In genomic region chr7:66492405-66492804, GRCh38 we compare ENCODE assay signal across 8 cellular contexts.
DNase-seq lines count a peak whose midpoint lies in the region; ATAC-seq and TF ChIP-seq lines count a peak whose summit lies in the region.
"Not testable (repeated sequence)": the region's sequence is repeated elsewhere in the genome, so short reads cannot be mapped to it uniquely, and the experiment has no call there.

No MANE protein-coding gene starts in this region.

- H3K27me3 ChIP-seq in CD8-positive, alpha-beta T cell (ENCODE audit: insufficient read depth, low read length); Karpas-422 (ENCODE audit: low read length); psoas muscle (ENCODE audit: insufficient read depth in 3 of 3, low read length in 2 of 3): not testable (repeated sequence)

- not testable (repeated sequence) for H3K36me3 ChIP-seq in CD8-positive, alpha-beta T cell (ENCODE audit: insufficient read depth, low read length); Karpas-422 (ENCODE audit: insufficient read depth, low read length)
- peaks cover 0 to 23% of the 10 kb centered on the region in 2 donors for H3K36me3 ChIP-seq in psoas muscle (ENCODE audit: insufficient read depth in 1 of 2, low read depth in 1 of 2)

- H3K9ac ChIP-seq in Karpas-422 (ENCODE audit: low read length) = peak overlapping the region; percentile 96

- H3K27ac Mint-ChIP-seq in CD8-positive, alpha-beta T cell = peak overlapping the region; percentile 99
- H3K27ac Mint-ChIP-seq in activated CD4-positive, alpha-beta T cell treated with anti-CD3 and anti-CD28 coated beads, Interleukin-2, amount 10 ng/mL, durations not matched to agents 24 days and 14 days = peak overlapping the region; percentile 95
- H3K27ac Mint-ChIP-seq in brain = peak overlapping the region; percentile 87 to 100 (median 98)
- H3K27ac Mint-ChIP-seq in type B pancreatic cell = peak overlapping the region; percentile 99

- intact Hi-C loops in CD8-positive, alpha-beta T cell (cut with DNase I, micrococcal nuclease) = loop anchor here (1.0 to 10.0 kb wide), 14 partner anchors 79 to 1118 kb away; partner anchors contain the start of genes RABGEF1 (in 2 of the 2), CRCP (in 1 of the 2), GUSB (in 1 of the 2) and SBDS (in 1 of the 2)
- intact Hi-C loops in activated CD4-positive, alpha-beta T cell treated with anti-CD3 and anti-CD28 coated beads, Interleukin-2, amount 10 ng/mL, durations not matched to agents 24 days and 14 days (cut with micrococcal nuclease) = loop anchor here (2.0 to 10.0 kb wide), 5 partner anchors 80 to 812 kb away; partner anchors contain the start of genes GUSB, SBDS and TYW1
- intact Hi-C loops in psoas muscle (cut with DNase I) = not testable (repeated sequence)

- H3K4me3 ChIP-seq in CD8-positive, alpha-beta T cell (ENCODE audit: low read depth, low read length) = peak overlapping the region; percentile 60
- H3K4me3 ChIP-seq in Karpas-422 (ENCODE audit: low read length) = peak overlapping the region; percentile 100
- H3K4me3 ChIP-seq in fibroblast of the aortic adventitia (ENCODE audit: low read depth, low read length) = peak overlapping the region; percentile 73
- peak overlapping the region; percentile 65 for H3K4me3 ChIP-seq in psoas muscle

- peak overlapping the region; percentile 88 for H3K27ac ChIP-seq in CD8-positive, alpha-beta T cell (ENCODE audit: low read depth, low read length)
- H3K27ac ChIP-seq in Karpas-422 (ENCODE audit: low read length) = not testable (repeated sequence)
- H3K27ac ChIP-seq in psoas muscle = peak overlapping the region; percentile 93

- not testable (repeated sequence) for H4K20me1 ChIP-seq in Karpas-422 (ENCODE audit: insufficient read depth, low read depth, low read length)

- not testable (repeated sequence) for H3K9me3 ChIP-seq in CD8-positive, alpha-beta T cell (ENCODE audit: low read length); Karpas-422 (ENCODE audit: low read length); psoas muscle

- H3K4me3 Mint-ChIP-seq in CD8-positive, alpha-beta T cell = peak overlapping the region; percentile 92
- peak overlapping the region; percentile 92 for H3K4me3 Mint-ChIP-seq in activated CD4-positive, alpha-beta T cell treated with anti-CD3 and anti-CD28 coated beads, Interleukin-2, amount 10 ng/mL, durations not matched to agents 24 days and 14 days
- H3K4me3 Mint-ChIP-seq in brain (peak overlapping the region; percentile 93 to 96 (median 95)), type B pancreatic cell (peak overlapping the region; percentile 94)

- not testable (repeated sequence) for DNase-seq in CD8-positive, alpha-beta T cell; Karpas-422; activated CD4-positive, alpha-beta T cell treated with anti-CD3 and anti-CD28 coated beads, Interleukin-2, amount 10 ng/mL, durations not matched to agents 24 days and 14 days; fibroblast of the aortic adventitia (ENCODE audit: low read depth); psoas muscle; type B pancreatic cell (ENCODE audit: extremely low spot score, unreplicated experiment)
- peak; percentile 59 for DNase-seq in mesenteric fat pad (ENCODE audit: low spot score)

- H3K4me1 Mint-ChIP-seq in CD8-positive, alpha-beta T cell (ENCODE audit: low read depth) = peaks cover 21% of the 10 kb centered on the region
- peaks cover 12% of the 10 kb centered on the region for H3K4me1 Mint-ChIP-seq in activated CD4-positive, alpha-beta T cell treated with anti-CD3 and anti-CD28 coated beads, Interleukin-2, amount 10 ng/mL, durations not matched to agents 24 days and 14 days
- H3K4me1 Mint-ChIP-seq in brain = peaks cover 46% of the 10 kb centered on the region
- peaks cover 12% of the 10 kb centered on the region for H3K4me1 Mint-ChIP-seq in type B pancreatic cell (ENCODE audit: unreplicated experiment)

- not testable (repeated sequence) for ATAC-seq in CD8-positive, alpha-beta T cell; psoas muscle

- H2AFZ ChIP-seq in Karpas-422 (ENCODE audit: low read length) = not testable (repeated sequence)

- peaks cover 21% of the 10 kb centered on the region for H3K79me2 ChIP-seq in Karpas-422 (ENCODE audit: low read length)

- not testable (repeated sequence) for H3K4me1 ChIP-seq in CD8-positive, alpha-beta T cell (ENCODE audit: insufficient read depth, low read length); psoas muscle
- H3K4me1 ChIP-seq in Karpas-422 (ENCODE audit: low read length) = peaks cover 12% of the 10 kb centered on the region

- not testable (repeated sequence) for H3K9me2 ChIP-seq in Karpas-422 (replicated peaks; ENCODE audit: insufficient read depth, low read length)

- CTCF ChIA-PET in CD8-positive, alpha-beta T cell (lab: Charles Lee) = not testable (repeated sequence)

- H3K36me3 Mint-ChIP-seq in CD8-positive, alpha-beta T cell; activated CD4-positive, alpha-beta T cell treated with anti-CD3 and anti-CD28 coated beads, Interleukin-2, amount 10 ng/mL, durations not matched to agents 24 days and 14 days (ENCODE audit: low read depth); brain; type B pancreatic cell: not testable (repeated sequence)

- WGBS in psoas muscle, 3 donors = 78 to 99% (median 90%) methylated on average over 7 of the region's 7 CpGs

- H3K4me2 ChIP-seq in Karpas-422 (ENCODE audit: low read depth, low read length, poor library complexity, severe bottlenecking) = peak overlapping the region; percentile 90

- POLR2A ChIA-PET in CD8-positive, alpha-beta T cell (lab: Charles Lee) = interaction anchor here (0.7 kb wide), 1 partner anchor 79 kb away, joined by 3 read pairs; no protein-coding TSS in a partner anchor

- TF ChIP-seq CTCF in CD8-positive, alpha-beta T cell (IDR thresholded peaks at IDR 0.05); brain (conservative IDR thresholded peaks at IDR 0.05); fibroblast of the aortic adventitia (IDR thresholded peaks at IDR 0.05; ENCODE audit: insufficient read depth, low read length); psoas muscle (IDR thresholded peaks at IDR 0.05); type B pancreatic cell (conservative IDR thresholded peaks at IDR 0.05): not testable (repeated sequence)

- not testable (repeated sequence) for H3K27me3 Mint-ChIP-seq in CD8-positive, alpha-beta T cell (ENCODE audit: low read depth); activated CD4-positive, alpha-beta T cell treated with anti-CD3 and anti-CD28 coated beads, Interleukin-2, amount 10 ng/mL, durations not matched to agents 24 days and 14 days; brain; type B pancreatic cell

- not testable (repeated sequence) for H3K9me3 Mint-ChIP-seq in CD8-positive, alpha-beta T cell; activated CD4-positive, alpha-beta T cell treated with anti-CD3 and anti-CD28 coated beads, Interleukin-2, amount 10 ng/mL, durations not matched to agents 24 days and 14 days; brain; type B pancreatic cell
